In the genomic region with DNA sequence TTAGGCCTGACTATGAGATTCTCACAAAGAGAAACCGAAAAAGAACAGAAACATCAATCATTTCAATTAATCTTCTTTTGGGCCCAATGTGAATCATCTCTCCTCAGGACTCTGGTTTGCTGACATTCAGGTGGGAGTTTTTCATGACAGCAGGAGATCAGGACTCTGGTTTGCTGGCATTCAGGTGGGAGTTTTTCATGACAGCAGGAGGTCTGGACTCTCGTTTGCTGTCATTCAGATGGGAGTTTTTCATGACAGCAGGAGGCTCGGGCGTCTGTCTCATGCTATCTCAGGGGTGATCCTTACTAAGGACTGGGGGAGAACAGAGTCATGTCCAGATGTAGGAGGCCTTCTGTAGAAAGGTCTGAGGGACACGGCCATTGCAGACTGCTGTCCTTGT, we compare ENCODE assay signal across 21 cellular contexts. TPM values are rescaled to one million over a fixed set of nuclear protein-coding genes. Genes with fewer than 3 reads are reported as not detected.
DNase-seq lines count a peak whose midpoint lies in the region; ATAC-seq and TF ChIP-seq lines count a peak whose summit lies in the region.
"Had no signal": no experiment of that assay in that cellular context is flagged by ENCODE, and none has a peak within 500 bp of the region (broad histone marks: within the 10 kb centered on the region; RNA-seq: fewer than 3 reads in every experiment).

No MANE protein-coding gene starts in this region.

- DNase-seq in activated T-cell treated with anti-CD3 and anti-CD28 coated beads, Interleukin-2, amount 50 U/mL, for 4 hours: no peak
- DNase-seq in activated T-cell treated with anti-CD3 and anti-CD28 coated beads for 4 hours: no peak
- DNase-seq in GM23338 (ENCODE audit: low spot score): peak; percentile 14
- DNase-seq in activated naive CD8-positive, alpha-beta T cell treated with anti-CD3 and anti-CD28 coated beads for 36 hours: no peak
- DNase-seq in NCI-H2196 (lab: John Stamatoyannopoulos, UW; ENCODE audit: unreplicated experiment): no peak
- DNase-seq in progenitor cell of endocrine pancreas (ENCODE audit: low spot score, unreplicated experiment): no peak
- DNase-seq: activated B cell treated with CpG ODN at 0.5 μM for 24 hours; activated naive CD8-positive, alpha-beta T cell treated with anti-CD3 and anti-CD28 coated beads, Interleukin-2, amount 10 ng/mL, durations not matched to agents 7 days and 5 days; effector memory CD8-positive, alpha-beta T cell; HFFc6; NCI-H1105 treated with DMSO at 0.1 percent for 48 hours; NCI-H2081; NCI-H524; nephron progenitor cell had no signal

- H3K27ac Mint-ChIP-seq in GM23338 (no peak overlapping the region), progenitor cell of endocrine pancreas (no peak overlapping the region)
- peak overlapping the region; percentile 64 for H3K27ac Mint-ChIP-seq in activated naive CD8-positive, alpha-beta T cell treated with anti-CD3 and anti-CD28 coated beads for 36 hours
- H3K27ac Mint-ChIP-seq: activated B cell treated with CpG ODN at 0.5 μM for 24 hours; activated naive CD8-positive, alpha-beta T cell treated with anti-CD3 and anti-CD28 coated beads, Interleukin-2, amount 10 ng/mL, durations not matched to agents 7 days and 5 days; effector memory CD8-positive, alpha-beta T cell; HFFc6; mesothelial cell of epicardium; nephron progenitor cell had no signal

- H3K4me1 ChIP-seq in GM23338 (ENCODE audit: insufficient read depth): peaks cover 10% of the 10 kb centered on the region; the same call in 1 of the 2 replicates
- H3K4me1 ChIP-seq in parathyroid adenoma: peaks cover 9% of the 10 kb centered on the region

- H3K27me3 ChIP-seq in GM23338 (ENCODE audit: insufficient read depth): no peaks in the 10 kb centered on the region
- H3K27me3 ChIP-seq in parathyroid adenoma (ENCODE audit: control insufficient read depth, insufficient read depth, low read length): no peaks in the 10 kb centered on the region
- H3K27me3 ChIP-seq: BLaER1 had no signal

- no peak overlapping the region for H3K4me3 Mint-ChIP-seq in activated T-cell treated with anti-CD3 and anti-CD28 coated beads, Interleukin-2, amount 50 U/mL, for 4 hours
- no peak overlapping the region for H3K4me3 Mint-ChIP-seq in GM23338
- H3K4me3 Mint-ChIP-seq in activated naive CD8-positive, alpha-beta T cell treated with anti-CD3 and anti-CD28 coated beads for 36 hours: no peak overlapping the region
- H3K4me3 Mint-ChIP-seq in progenitor cell of endocrine pancreas (ENCODE audit: low read depth): no peak overlapping the region
- H3K4me3 Mint-ChIP-seq: activated B cell treated with CpG ODN at 0.5 μM for 24 hours; activated naive CD8-positive, alpha-beta T cell treated with anti-CD3 and anti-CD28 coated beads, Interleukin-2, amount 10 ng/mL, durations not matched to agents 7 days and 5 days; brain; effector memory CD8-positive, alpha-beta T cell; HFFc6; mesothelial cell of epicardium; nephron progenitor cell had no signal

- no peak overlapping the region for H3K9ac ChIP-seq in parathyroid adenoma
- H3K9ac ChIP-seq: BLaER1 had no signal

- H3K4me2 ChIP-seq in GM23338 (no peak overlapping the region), parathyroid adenoma (ENCODE audit: low read length) (no peak overlapping the region)
- H3K4me2 ChIP-seq: BLaER1 had no signal

- no peaks in the 10 kb centered on the region for H3F3A ChIP-seq in GM23338 (replicated peaks; ENCODE audit: low read depth)

- H3K9me3 ChIP-seq in parathyroid adenoma (ENCODE audit: control insufficient read depth, low read length): no peaks in the 10 kb centered on the region

- H2AFZ ChIP-seq in GM23338 (no peak overlapping the region), parathyroid adenoma (peak overlapping the region; percentile 47)

- H3K4me3 ChIP-seq in GM23338: no peak overlapping the region
- no peak overlapping the region for H3K4me3 ChIP-seq in parathyroid adenoma (ENCODE audit: low read depth, low read length)
- H3K4me3 ChIP-seq: BLaER1, SK-N-MC had no signal

- peak; percentile 92 to 95 for ATAC-seq in activated T-cell treated with anti-CD3 and anti-CD28 coated beads, Interleukin-2, amount 50 U/mL, for 4 hours
- ATAC-seq in GM23338 (peak; percentile 61; the same call in 2 of the 3 replicates), esophagus mucosa (no peak)
- ATAC-seq: effector memory CD8-positive, alpha-beta T cell; left lobe of liver had no signal

- peaks cover 16% of the 10 kb centered on the region for H3K36me3 Mint-ChIP-seq in activated T-cell treated with anti-CD3 and anti-CD28 coated beads, Interleukin-2, amount 50 U/mL, for 4 hours (ENCODE audit: insufficient read depth)
- H3K36me3 Mint-ChIP-seq in GM23338 (ENCODE audit: low read depth): peaks cover 6% of the 10 kb centered on the region
- peaks cover 26% of the 10 kb centered on the region for H3K36me3 Mint-ChIP-seq in activated naive CD8-positive, alpha-beta T cell treated with anti-CD3 and anti-CD28 coated beads for 36 hours
- H3K36me3 Mint-ChIP-seq in progenitor cell of endocrine pancreas (ENCODE audit: insufficient read depth): peaks cover 2% of the 10 kb centered on the region

- H3K4me1 Mint-ChIP-seq in activated T-cell treated with anti-CD3 and anti-CD28 coated beads, Interleukin-2, amount 50 U/mL, for 4 hours (ENCODE audit: low read depth): peaks cover 29% of the 10 kb centered on the region
- peaks cover 14% of the 10 kb centered on the region for H3K4me1 Mint-ChIP-seq in GM23338
- H3K4me1 Mint-ChIP-seq in activated naive CD8-positive, alpha-beta T cell treated with anti-CD3 and anti-CD28 coated beads for 36 hours: peaks cover 18% of the 10 kb centered on the region
- H3K4me1 Mint-ChIP-seq in progenitor cell of endocrine pancreas (ENCODE audit: low read depth): peaks cover 1% of the 10 kb centered on the region
- H3K4me1 Mint-ChIP-seq: activated B cell treated with CpG ODN at 0.5 μM for 24 hours, brain had no signal

- H3K79me2 ChIP-seq in GM23338 (replicated peaks; ENCODE audit: insufficient read depth) (no peaks in the 10 kb centered on the region), parathyroid adenoma (no peaks in the 10 kb centered on the region)

- no peak overlapping the region for H3K27ac ChIP-seq in GM23338 (ENCODE audit: low read depth)
- no peak overlapping the region for H3K27ac ChIP-seq in parathyroid adenoma
- H3K27ac ChIP-seq: BLaER1, SK-N-MC had no signal

- peaks cover 5% of the 10 kb centered on the region for H3K9me2 ChIP-seq in GM23338 (ENCODE audit: insufficient read depth)

- H3K27me3 Mint-ChIP-seq in activated T-cell treated with anti-CD3 and anti-CD28 coated beads, Interleukin-2, amount 50 U/mL, for 4 hours (ENCODE audit: low read depth): no peaks in the 10 kb centered on the region
- peaks cover 4% of the 10 kb centered on the region for H3K27me3 Mint-ChIP-seq in GM23338 (ENCODE audit: insufficient read depth, low read depth, poor library complexity)
- H3K27me3 Mint-ChIP-seq in activated naive CD8-positive, alpha-beta T cell treated with anti-CD3 and anti-CD28 coated beads for 36 hours: no peaks in the 10 kb centered on the region
- peaks cover 16% of the 10 kb centered on the region for H3K27me3 Mint-ChIP-seq in progenitor cell of endocrine pancreas
- H3K27me3 Mint-ChIP-seq: activated naive CD8-positive, alpha-beta T cell treated with anti-CD3 and anti-CD28 coated beads, Interleukin-2, amount 10 ng/mL, durations not matched to agents 7 days and 5 days had no signal

- no peaks in the 10 kb centered on the region for H4K20me1 ChIP-seq in GM23338 (replicated peaks; ENCODE audit: insufficient read depth)
- H4K20me1 ChIP-seq: BLaER1 had no signal

- H3K36me3 ChIP-seq in GM23338 (ENCODE audit: insufficient read depth) (no peaks in the 10 kb centered on the region), parathyroid adenoma (ENCODE audit: control insufficient read depth, insufficient read depth, low read length) (no peaks in the 10 kb centered on the region)
- H3K36me3 ChIP-seq: BLaER1 had no signal

- peaks cover 17% of the 10 kb centered on the region for H3K9me3 Mint-ChIP-seq in activated T-cell treated with anti-CD3 and anti-CD28 coated beads, Interleukin-2, amount 50 U/mL, for 4 hours
- H3K9me3 Mint-ChIP-seq in GM23338 (peaks cover 15% of the 10 kb centered on the region), progenitor cell of endocrine pancreas (ENCODE audit: low read depth) (peaks cover 16% of the 10 kb centered on the region)
- H3K9me3 Mint-ChIP-seq in activated naive CD8-positive, alpha-beta T cell treated with anti-CD3 and anti-CD28 coated beads for 36 hours: peaks cover 21% of the 10 kb centered on the region
- H3K9me3 Mint-ChIP-seq: effector memory CD8-positive, alpha-beta T cell; HFFc6 had no signal

- TF ChIP-seq CTCF in GM23338 (conservative IDR thresholded peaks at IDR 0.05; ENCODE audit: low read depth in 2 of 2): no peak
- TF ChIP-seq CTCF in parathyroid adenoma (IDR thresholded peaks at IDR 0.05): no peak
- TF ChIP-seq CTCF in progenitor cell of endocrine pancreas (IDR thresholded peaks at IDR 0.05; ENCODE audit: unreplicated experiment): no peak

TF ChIP-seq in GM23338, 12 proteins besides CTCF, POLR2A, EP300 and RAD21 (continues in another document):
- TF ChIP-seq POLR2AphosphoS5 (IDR thresholded peaks at IDR 0.05; ENCODE audit: low read depth) (no peak), STAT1 (IDR thresholded peaks at IDR 0.05; ENCODE audit: unreplicated experiment) (no peak)

RNA-seq across cellular contexts. Expression of a gene that starts 40.1 kb away (rescaled TPM):
- total RNA-seq in activated T-cell treated with anti-CD3 and anti-CD28 coated beads, Interleukin-2, amount 50 U/mL, for 4 hours: 10 to 100 TPM in 1 of 3 donors, 1 to 10 TPM in 2; 8.3 to 12.5 (median 9.0) TPM
- total RNA-seq in GM23338 (2014; rRNA removed; shearing (Covaris generic)): 10.8 and 11.5 TPM in 2 replicates
- polyA plus RNA-seq in GM23338 (2016; fragmentation: Nextera tagmentation; extraction: Ambion mirVana): 3.4 and 4.8 TPM in 2 replicates
- total RNA-seq in activated naive CD8-positive, alpha-beta T cell treated with anti-CD3 and anti-CD28 coated beads for 36 hours: 10 to 100 TPM; 22.2 to 23.1 TPM
- total RNA-seq in progenitor cell of endocrine pancreas: 27.2 and 28.3 TPM in 2 replicates
- 6.9 TPM for total RNA-seq in esophagus mucosa
